ENCODE assay signal across 18 cellular contexts in the genomic region with DNA sequence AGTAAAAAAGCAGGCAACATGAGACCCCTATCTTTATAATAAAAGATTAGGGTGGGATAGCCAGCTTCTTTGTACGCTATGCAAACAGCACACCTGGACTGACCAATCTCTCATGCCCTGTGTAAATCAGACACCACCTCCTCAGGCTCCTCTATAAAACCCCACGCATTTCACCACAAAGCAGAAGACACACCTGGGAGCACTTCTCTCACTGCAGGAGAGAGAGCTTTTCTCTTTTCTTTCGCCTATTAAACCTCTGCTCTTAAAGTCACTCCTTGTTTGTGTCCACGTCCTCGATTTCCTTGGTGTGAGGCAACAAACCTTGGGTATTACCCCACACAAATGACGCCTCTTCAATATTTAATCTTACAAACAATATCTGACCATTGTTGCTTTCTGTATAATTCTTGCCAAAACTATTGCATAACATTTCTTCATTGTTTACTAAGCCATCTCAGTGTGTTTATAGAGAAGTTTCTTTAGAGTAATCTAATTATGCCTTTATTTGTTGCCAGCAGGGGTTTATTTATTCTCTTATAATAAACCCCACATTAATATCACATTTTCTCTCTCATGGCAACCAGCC. TPM values are rescaled to one million over a fixed set of nuclear protein-coding genes. Genes with fewer than 3 reads are reported as not detected.
A peak's percentile ranks its signal among the peaks of the same experiment; 100 is the strongest.
DNase-seq lines count a peak whose midpoint lies in the region; ATAC-seq and TF ChIP-seq lines count a peak whose summit lies in the region.
"Had no signal": no experiment of that assay in that cellular context is flagged by ENCODE, and none has a peak within 500 bp of the region (broad histone marks: within the 10 kb centered on the region; RNA-seq: fewer than 3 reads in every experiment).

No MANE protein-coding gene starts in this region.

- no peak overlapping the region for H3K27ac ChIP-seq in adrenal gland
- no peak overlapping the region for H3K27ac ChIP-seq in RWPE1
- H3K27ac ChIP-seq: lower lobe of right lung, SJSA1 had no signal

- no peak for TF ChIP-seq CTCF in adrenal gland (IDR thresholded peaks at IDR 0.05)
- TF ChIP-seq CTCF in RWPE1 (conservative IDR thresholded peaks at IDR 0.05; ENCODE audit: low read depth) = no peak

- H3K9me3 Mint-ChIP-seq in stimulated activated effector memory CD8-positive, alpha-beta T cell treated with anti-CD3 and anti-CD28 coated beads, Interleukin-12 subunit alpha, Interleukin-12 subunit beta, amount 100 ng/mL, for 72 hours = no peaks in the 10 kb centered on the region

- H3K4me1 Mint-ChIP-seq in stimulated activated effector memory CD8-positive, alpha-beta T cell treated with anti-CD3 and anti-CD28 coated beads, Interleukin-12 subunit alpha, Interleukin-12 subunit beta, amount 100 ng/mL, for 72 hours = no peaks in the 10 kb centered on the region
- H3K4me1 Mint-ChIP-seq: activated CD8-positive, alpha-beta memory T cell treated with anti-CD3 and anti-CD28 coated beads, Interleukin-2, amount 10 ng/mL, durations not matched to agents 7 days and 5 days; nephron had no signal

- no peaks in the 10 kb centered on the region for H3K9me3 ChIP-seq in adrenal gland (replicated peaks in 1 of 3)
- H3K9me3 ChIP-seq: lower lobe of right lung, SJSA1 had no signal

- no peak overlapping the region for H3K4me3 ChIP-seq in adrenal gland
- H3K4me3 ChIP-seq: lower lobe of right lung, SJSA1 had no signal

- 67 to 71% (median 69%) methylated on average over 6 of the region's 6 CpGs for WGBS in adrenal gland, 4 donors

- ATAC-seq in left lobe of liver = peak; percentile 78
- no peak for ATAC-seq in stimulated activated effector memory CD8-positive, alpha-beta T cell treated with anti-CD3 and anti-CD28 coated beads, Interleukin-12 subunit alpha, Interleukin-12 subunit beta, amount 100 ng/mL, for 72 hours
- ATAC-seq: activated CD8-positive, alpha-beta memory T cell treated with anti-CD3 and anti-CD28 coated beads, Interleukin-2, amount 10 ng/mL, durations not matched to agents 7 days and 5 days; lower lobe of right lung had no signal

- intact Hi-C loops in adrenal gland (cut with DNase I) = no loop called here

- DNase-seq in DMS153 treated with DMSO at 0.1 percent for 48 hours (lab: John Stamatoyannopoulos, UW; ENCODE audit: unreplicated experiment) (peak; percentile 12), NCI-H146 (lab: John Stamatoyannopoulos, UW) (peak; percentile 76), adrenal gland (peak in 5 of 7 donors; percentile 15 to 72 (median 43)), left lobe of liver (ENCODE audit: low spot score) (peak; percentile 51), ACHN (no peak), RWPE1 (ENCODE audit: low spot score) (no peak), HUDEP-2 (lab: John Stamatoyannopoulos, UW; ENCODE audit: unreplicated experiment in 76 of 76) (no peak)
- DNase-seq in stimulated activated effector memory CD8-positive, alpha-beta T cell treated with anti-CD3 and anti-CD28 coated beads, Interleukin-12 subunit alpha, Interleukin-12 subunit beta, amount 100 ng/mL, for 72 hours (ENCODE audit: low spot score in 2 of 2) = no peak
- DNase-seq: activated CD8-positive, alpha-beta memory T cell treated with anti-CD3 and anti-CD28 coated beads, Interleukin-2, amount 10 ng/mL, durations not matched to agents 7 days and 5 days; activated naive CD4-positive, alpha-beta T cell treated with anti-CD3 and anti-CD28 coated beads, Interleukin-2, amount 50 U/mL, for 16 hours; CD4-positive, CD25-positive, alpha-beta regulatory T cell; central memory CD4-positive, alpha-beta T cell; lower lobe of right lung; NCI-H1048; stimulated activated CD4-positive, alpha-beta T cell treated with anti-CD3 and anti-CD28 coated beads, Interleukin-1b, Interleukin-23, amount 100 ng/mL, for 48 hours; trophoblast cell had no signal

- no peak overlapping the region for H3K27ac Mint-ChIP-seq in stimulated activated effector memory CD8-positive, alpha-beta T cell treated with anti-CD3 and anti-CD28 coated beads, Interleukin-12 subunit alpha, Interleukin-12 subunit beta, amount 100 ng/mL, for 72 hours
- H3K27ac Mint-ChIP-seq: activated CD8-positive, alpha-beta memory T cell treated with anti-CD3 and anti-CD28 coated beads, Interleukin-2, amount 10 ng/mL, durations not matched to agents 7 days and 5 days; CD4-positive, CD25-positive, alpha-beta regulatory T cell; nephron had no signal

- POLR2A ChIA-PET in RWPE1 (lab: Yijun Ruan, JAX; ENCODE audit: low non-redundant PET) = no interaction called here

- no peak for TF ChIP-seq POLR2A in adrenal gland (IDR thresholded peaks at IDR 0.05)

- H3K27me3 ChIP-seq in adrenal gland = no peaks in the 10 kb centered on the region
- H3K27me3 ChIP-seq: SJSA1 had no signal

- CTCF ChIA-PET in RWPE1 (lab: Yijun Ruan, JAX) = no interaction called here

- no peak overlapping the region for H3K4me3 Mint-ChIP-seq in stimulated activated effector memory CD8-positive, alpha-beta T cell treated with anti-CD3 and anti-CD28 coated beads, Interleukin-12 subunit alpha, Interleukin-12 subunit beta, amount 100 ng/mL, for 72 hours
- H3K4me3 Mint-ChIP-seq: activated CD8-positive, alpha-beta memory T cell treated with anti-CD3 and anti-CD28 coated beads, Interleukin-2, amount 10 ng/mL, durations not matched to agents 7 days and 5 days; CD4-positive, CD25-positive, alpha-beta regulatory T cell; nephron had no signal

- no peaks in the 10 kb centered on the region for H3K4me1 ChIP-seq in adrenal gland (replicated peaks in 1 of 2)
- H3K4me1 ChIP-seq: lower lobe of right lung, SJSA1 had no signal

- H3K36me3 ChIP-seq in adrenal gland (replicated peaks in 1 of 2) = no peaks in the 10 kb centered on the region
- H3K36me3 ChIP-seq: lower lobe of right lung, SJSA1 had no signal

- in situ Hi-C loops in ACHN (cut with HindIII; ENCODE audit: low pct_ligation_motif_present, low pct_unique_long_range_greater_than_20kb, low sequenced_read_pairs) = no loop called here

- no peaks in the 10 kb centered on the region for H3K36me3 Mint-ChIP-seq in stimulated activated effector memory CD8-positive, alpha-beta T cell treated with anti-CD3 and anti-CD28 coated beads, Interleukin-12 subunit alpha, Interleukin-12 subunit beta, amount 100 ng/mL, for 72 hours

RNA-seq across cellular contexts. Expression of a gene that starts 31.6 kb away (rescaled TPM):
- total RNA-seq in adrenal gland (1 to 10 TPM in 4 of 8 donors, under 1 TPM in 3, not detected in 1; 0.53 to 2.9 (median 1.0) TPM), left lobe of liver (0.45 TPM)
- polyA plus RNA-seq in adrenal gland = 1 to 10 TPM in 2 of 3 donors, under 1 TPM in 1; 0.72 to 1.7 (median 1.0) TPM

Comparison
In these comparisons a context has a peak if more than half of its experiments do, and no peak if none do; other contexts are left out.
1. DNase-seq: peak in DMS153 treated with DMSO at 0.1 percent for 48 hours (single experiment), NCI-H146 (single experiment), adrenal gland (5 of 7) and left lobe of liver (single experiment); none in stimulated activated effector memory CD8-positive, alpha-beta T cell treated with anti-CD3 and anti-CD28 coated beads, Interleukin-12 subunit alpha, Interleukin-12 subunit beta, amount 100 ng/mL, for 72 hours (0 of 2), ACHN (single experiment), RWPE1 (single experiment) and HUDEP-2 (0 of 76).